In genomic region chr1:15245593-15246325, GRCh38 we compare ENCODE assay signal across 12 cellular contexts. TPM values are rescaled to one million over a fixed set of nuclear protein-coding genes. Genes with fewer than 3 reads are reported as not detected.
DNase-seq lines count a peak whose midpoint lies in the region; ATAC-seq, FAIRE-seq and TF ChIP-seq lines count a peak whose summit lies in the region.
"Had no signal": no experiment of that assay in that cellular context is flagged by ENCODE, and none has a peak within 500 bp of the region (broad histone marks: within the 10 kb centered on the region; RNA-seq: fewer than 3 reads in every experiment).

No MANE protein-coding gene starts in this region.

- H3K27ac Mint-ChIP-seq in HFFc6 (peak overlapping the region; percentile 3; the same call in 1 of the 2 replicates), H9 (no peak overlapping the region)

- H4K91ac ChIP-seq in H9 (ENCODE audit: insufficient read length, low read depth, low read length) = no peak overlapping the region

- peaks cover 9% of the 10 kb centered on the region; the same call in 1 of the 2 replicates for H3K4me1 ChIP-seq in H9 (ENCODE audit: insufficient read depth, low read length)

- no peak overlapping the region for H3K14ac ChIP-seq in H9 (ENCODE audit: insufficient read depth, low read length)

- no peak overlapping the region for H4K8ac ChIP-seq in H9 (replicated peaks; ENCODE audit: insufficient read length, low read depth, low read length)

- H3K23me2 ChIP-seq in H9 (ENCODE audit: insufficient read length, low read depth, low read length, poor library complexity, severe bottlenecking) = no peaks in the 10 kb centered on the region

- H4K20me1 ChIP-seq in H9 (ENCODE audit: control insufficient read depth, insufficient read depth, insufficient read length) = no peaks in the 10 kb centered on the region

- H3K36me3 Mint-ChIP-seq in HFFc6 (ENCODE audit: low read depth) = no peaks in the 10 kb centered on the region
- H3K36me3 Mint-ChIP-seq in H9 (ENCODE audit: insufficient read depth in 1 of 3, low read depth in 3 of 3) = no peaks in the 10 kb centered on the region

- no peak overlapping the region for H3K4ac ChIP-seq in H9 (ENCODE audit: low read depth, low read length)

- no peak overlapping the region for H3K4me3 Mint-ChIP-seq in HFFc6
- H3K4me3 Mint-ChIP-seq in H9 = peak overlapping the region in 1 of 2 experiments; percentile 71; a peak in 3 of 5 replicates

- WGBS in H9 (ENCODE audit: extremely low coverage, insufficient read length, low lambda C conversion rate) = no CpG with 5 or more reads among the region's 10 CpGs

- no peak for ATAC-seq in HG03432 (IDR thresholded peaks at IDR 0.05; ENCODE audit: unreplicated experiment)

- no peak for TF ChIP-seq CTCF in AG10803 (conservative IDR thresholded peaks at IDR 0.05; ENCODE audit: low read length)
- TF ChIP-seq CTCF in HFFc6 (IDR thresholded peaks at IDR 0.05) = no peak
- no peak for TF ChIP-seq CTCF in bronchial epithelial cell (IDR thresholded peaks at IDR 0.05; ENCODE audit: insufficient read depth, low read length, severe bottlenecking)
- TF ChIP-seq CTCF in H9 (conservative IDR thresholded peaks at IDR 0.05) = no peak

- no peak overlapping the region for H2AFZ ChIP-seq in H9 (ENCODE audit: low read length)

- H3K18ac ChIP-seq in H9 (ENCODE audit: insufficient read length, low read depth, low read length) = no peak overlapping the region

- no peak overlapping the region for H2BK20ac ChIP-seq in H9 (ENCODE audit: low read depth, low read length, poor library complexity, severe bottlenecking)

- H3K9ac ChIP-seq in H9 (ENCODE audit: extremely low read depth, insufficient read length, low read length) = no peak overlapping the region

- H3K4me2 ChIP-seq in H9 (ENCODE audit: insufficient read depth, insufficient read length, low read length) = no peak overlapping the region

- no peak overlapping the region for H4K5ac ChIP-seq in H9 (ENCODE audit: insufficient read length, low read depth, low read length)

- no peak overlapping the region for H2BK12ac ChIP-seq in H9 (ENCODE audit: insufficient read length, low read depth, low read length)

- peak; percentile 76 for DNase-seq in AG10803 (ENCODE audit: low read depth)
- DNase-seq in HFFc6 = no peak
- DNase-seq in bronchial epithelial cell (ENCODE audit: low read depth) = peak; percentile 65
- peak; percentile 47 for DNase-seq in mesenteric fat pad (ENCODE audit: low spot score)
- DNase-seq in hippocampal formation (lab: John Stamatoyannopoulos, UW) = no peak
- no peak for DNase-seq in H9
- no peak for DNase-seq in GM19238 (ENCODE audit: insufficient read length, low spot score)
- DNase-seq: activated CD4-positive, alpha-beta T cell treated with anti-CD3 and anti-CD28 coated beads, Interleukin-2, amount 50 U/mL, for 48 hours; C1 segment of cervical spinal cord; SHP77; stimulated activated CD4-positive, alpha-beta T cell treated with anti-CD3 and anti-CD28 coated beads, Interleukin-2, amount 100 ng/mL, for 24 hours had no signal

- no peak overlapping the region for H2BK5ac ChIP-seq in H9 (ENCODE audit: insufficient read length, low read length)

- H3K27ac ChIP-seq in H9 (ENCODE audit: insufficient read length, low read depth, low read length) = no peak overlapping the region

- no peak overlapping the region for H2AK5ac ChIP-seq in H9 (ENCODE audit: insufficient read length, low read length)

- H2BK15ac ChIP-seq in H9 (ENCODE audit: low read depth, low read length) = no peak overlapping the region

- peaks cover 41% of the 10 kb centered on the region for H3K4me1 Mint-ChIP-seq in HFFc6 (ENCODE audit: low read depth)
- peaks cover 40 to 43% of the 10 kb centered on the region in 2 experiments for H3K4me1 Mint-ChIP-seq in H9

- H3K36me3 ChIP-seq in bronchial epithelial cell (ENCODE audit: control insufficient read depth, insufficient read depth, low read length) = no peaks in the 10 kb centered on the region

- no peak overlapping the region for H3K23ac ChIP-seq in H9 (ENCODE audit: insufficient read length, low read depth, low read length)

- no peak overlapping the region for H3K4me3 ChIP-seq in AG10803 (ENCODE audit: low read length)
- H3K4me3 ChIP-seq in bronchial epithelial cell (ENCODE audit: low read depth, low read length) = no peak overlapping the region

- H3K27me3 ChIP-seq in bronchial epithelial cell (ENCODE audit: control insufficient read depth, insufficient read depth, low read length) = no peaks in the 10 kb centered on the region
- 0 out of 2 replicates have a peak, but pooled peaks cover 2% of the 10 kb centered on the region for H3K27me3 ChIP-seq in H9 (ENCODE audit: insufficient read depth, low read length)

- H3K9me3 Mint-ChIP-seq in HFFc6 = no peaks in the 10 kb centered on the region
- peaks cover 0 to 2% of the 10 kb centered on the region in 2 experiments; a peak in 1 of 5 replicates for H3K9me3 Mint-ChIP-seq in H9

- no peaks in the 10 kb centered on the region for H3K9me3 ChIP-seq in H9 (ENCODE audit: control insufficient read depth, low read depth, low read length)

- no peak for FAIRE-seq in bronchial epithelial cell (lab: Jason Lieb, UNC)

- no peaks in the 10 kb centered on the region for H3K79me1 ChIP-seq in H9 (ENCODE audit: insufficient read depth, low read depth, low read length, poor library complexity, severe bottlenecking)

- no peaks in the 10 kb centered on the region for H3K79me2 ChIP-seq in H9 (ENCODE audit: insufficient read depth, low read length)

- no peak overlapping the region for H3K56ac ChIP-seq in H9 (ENCODE audit: insufficient read length, low read depth, low read length)

- H3K27me3 Mint-ChIP-seq in HFFc6 (ENCODE audit: insufficient read depth) (peaks cover 54% of the 10 kb centered on the region), H9 (ENCODE audit: low read depth) (peaks cover 31% of the 10 kb centered on the region)

- H3T11ph ChIP-seq in H9 (ENCODE audit: low read length) = no peak overlapping the region

- no peak overlapping the region for H2BK120ac ChIP-seq in H9 (ENCODE audit: low read depth, low read length, poor library complexity, severe bottlenecking)

RNA-seq across cellular contexts. Expression of gene FHAD1, which starts 1.3 kb away (rescaled TPM):
- total RNA-seq in HFFc6 (2021; fragmentation: NEBNext Ultra II Directional; extraction: Animal tissue kit (Norgen Biotek cat#: 25700)) = under 1 TPM in 2 of 6 experiments, not detected in 4; 0.16 to 0.25 TPM
- total RNA-seq in bronchial epithelial cell (0.13 TPM in 1 of 2 replicates, not detected in the other), mesenteric fat pad (0.55 TPM), H9 (2021) (1.2 and 1.9 TPM in 2 replicates)

Comparison
In these comparisons a context has a peak if more than half of its experiments do, and no peak if none do; other contexts are left out.
1. DNase-seq: peak in AG10803 (single experiment), bronchial epithelial cell (single experiment) and mesenteric fat pad (single experiment); none in HFFc6 (single experiment), hippocampal formation (0 of 2), H9 (single experiment) and GM19238 (single experiment).